ENCODE assay signal across 8 cellular contexts in genomic region chr17:79075861-79076406, GRCh38. TPM values are rescaled to one million over a fixed set of nuclear protein-coding genes. Genes with fewer than 3 reads are reported as not detected.
A peak's percentile ranks its signal among the peaks of the same experiment; 100 is the strongest.
DNase-seq lines count a peak whose midpoint lies in the region; ATAC-seq, FAIRE-seq and TF ChIP-seq lines count a peak whose summit lies in the region.

No MANE protein-coding gene starts in this region.

- ATAC-seq in activated CD8-positive, alpha-beta memory T cell treated with anti-CD3 and anti-CD28 coated beads, Interleukin-2, amount 10 ng/mL, durations not matched to agents 7 days and 5 days = no peak
- no peak for ATAC-seq in thoracic aorta (ENCODE audit: insufficient number of reproducible peaks, low FRiP score, low read depth)

- H3K4me1 ChIP-seq in thoracic aorta (ENCODE audit: control insufficient read depth in 1 of 2, low read depth in 2 of 2) = peaks cover 11 to 28% of the 10 kb centered on the region in 2 donors

- H3K9me3 Mint-ChIP-seq in activated CD8-positive, alpha-beta memory T cell treated with anti-CD3 and anti-CD28 coated beads, Interleukin-2, amount 10 ng/mL, durations not matched to agents 7 days and 5 days (ENCODE audit: low read depth) = no peaks in the 10 kb centered on the region
- no peaks in the 10 kb centered on the region for H3K9me3 Mint-ChIP-seq in activated naive CD4-positive, alpha-beta T cell treated with anti-CD3 and anti-CD28 coated beads, Interleukin-2, amount 50 U/mL, for 24 hours

- H3K27me3 Mint-ChIP-seq in activated CD8-positive, alpha-beta memory T cell treated with anti-CD3 and anti-CD28 coated beads, Interleukin-2, amount 10 ng/mL, durations not matched to agents 7 days and 5 days = no peaks in the 10 kb centered on the region
- H3K27me3 Mint-ChIP-seq in activated naive CD4-positive, alpha-beta T cell treated with anti-CD3 and anti-CD28 coated beads, Interleukin-2, amount 50 U/mL, for 24 hours = no peaks in the 10 kb centered on the region

- H3K4me3 ChIP-seq in kidney epithelial cell (ENCODE audit: low read depth, low read length) (peak overlapping the region; percentile 71), thoracic aorta (peak overlapping the region; percentile 93)

- H3K4me1 Mint-ChIP-seq in activated CD8-positive, alpha-beta memory T cell treated with anti-CD3 and anti-CD28 coated beads, Interleukin-2, amount 10 ng/mL, durations not matched to agents 7 days and 5 days = peaks cover 10% of the 10 kb centered on the region
- H3K4me1 Mint-ChIP-seq in activated naive CD4-positive, alpha-beta T cell treated with anti-CD3 and anti-CD28 coated beads, Interleukin-2, amount 50 U/mL, for 24 hours = peaks cover 17% of the 10 kb centered on the region

- H3K27ac ChIP-seq in thoracic aorta = peak overlapping the region; percentile 76 to 77

- no peak for FAIRE-seq in GM12891 (lab: Jason Lieb, UNC)

- peak overlapping the region; percentile 77 for H3K27ac Mint-ChIP-seq in activated CD8-positive, alpha-beta memory T cell treated with anti-CD3 and anti-CD28 coated beads, Interleukin-2, amount 10 ng/mL, durations not matched to agents 7 days and 5 days
- H3K27ac Mint-ChIP-seq in activated naive CD4-positive, alpha-beta T cell treated with anti-CD3 and anti-CD28 coated beads, Interleukin-2, amount 50 U/mL, for 24 hours = peak overlapping the region; percentile 93

- TF ChIP-seq POLR2A in GM12891 (IDR thresholded peaks at IDR 0.05; ENCODE audit: low read depth, low read length) = no peak

- H3K4me3 Mint-ChIP-seq in activated CD8-positive, alpha-beta memory T cell treated with anti-CD3 and anti-CD28 coated beads, Interleukin-2, amount 10 ng/mL, durations not matched to agents 7 days and 5 days = peak overlapping the region; percentile 83
- peak overlapping the region; percentile 92 for H3K4me3 Mint-ChIP-seq in activated naive CD4-positive, alpha-beta T cell treated with anti-CD3 and anti-CD28 coated beads, Interleukin-2, amount 50 U/mL, for 24 hours

- CTCF ChIA-PET in activated CD8-positive, alpha-beta memory T cell treated with anti-CD3 and anti-CD28 coated beads, Interleukin-2, amount 10 ng/mL, durations not matched to agents 7 days and 5 days (lab: Charles Lee) = interaction anchor here (1.1 to 3.4 kb wide), 4 partner anchors 12 to 316 kb away, joined by 3 to 30 read pairs (median 8); no protein-coding TSS in a partner anchor

- no peaks in the 10 kb centered on the region for H3K27me3 ChIP-seq in kidney epithelial cell (ENCODE audit: control insufficient read depth, insufficient read depth, low read length)
- no peaks in the 10 kb centered on the region for H3K27me3 ChIP-seq in thoracic aorta (replicated peaks; ENCODE audit: insufficient read depth)

- H3K36me3 Mint-ChIP-seq in activated CD8-positive, alpha-beta memory T cell treated with anti-CD3 and anti-CD28 coated beads, Interleukin-2, amount 10 ng/mL, durations not matched to agents 7 days and 5 days = peaks cover 5% of the 10 kb centered on the region
- peaks cover 5% of the 10 kb centered on the region for H3K36me3 Mint-ChIP-seq in activated naive CD4-positive, alpha-beta T cell treated with anti-CD3 and anti-CD28 coated beads, Interleukin-2, amount 50 U/mL, for 24 hours

- H3K36me3 ChIP-seq in kidney epithelial cell (ENCODE audit: control insufficient read depth, insufficient read depth, low read length) (no peaks in the 10 kb centered on the region), thoracic aorta (peaks cover 27% of the 10 kb centered on the region)

- H3K9me3 ChIP-seq in thoracic aorta = no peaks in the 10 kb centered on the region

- DNase-seq in activated CD8-positive, alpha-beta memory T cell treated with anti-CD3 and anti-CD28 coated beads, Interleukin-2, amount 10 ng/mL, durations not matched to agents 7 days and 5 days = no peak
- no peak for DNase-seq in activated CD8-positive, alpha-beta memory T cell treated with anti-CD3 and anti-CD28 coated beads, Interleukin-2, amount 50 U/mL, for 48 hours
- DNase-seq in kidney epithelial cell (ENCODE audit: low read depth) = no peak
- no peak for DNase-seq in thoracic aorta (ENCODE audit: low spot score)
- DNase-seq in NCI-H226 = no peak
- DNase-seq in NCI-H187 treated with DMSO at 0.1 percent for 48 hours (lab: John Stamatoyannopoulos, UW) = no peak
- DNase-seq in GM12891 (ENCODE audit: insufficient read length, low spot score) = no peak

- TF ChIP-seq CTCF in kidney epithelial cell (IDR thresholded peaks at IDR 0.05; ENCODE audit: insufficient read depth, low read length, poor library complexity, severe bottlenecking) = no peak
- no peak for TF ChIP-seq CTCF in thoracic aorta (IDR thresholded peaks at IDR 0.05)

TF ChIP-seq in GM12891, 5 proteins besides CTCF, POLR2A, EP300 and RAD21:
- TF ChIP-seq SPI1 (IDR thresholded peaks at IDR 0.05; ENCODE audit: low read depth, low read length) (no peak), POLR2AphosphoS5 (IDR thresholded peaks at IDR 0.05; ENCODE audit: low read depth, low read length) (no peak), POU2F2 (IDR thresholded peaks at IDR 0.05; ENCODE audit: low read depth, low read length) (no peak), TAF1 (IDR thresholded peaks at IDR 0.05; ENCODE audit: low read depth, low read length) (no peak), PAX5 (IDR thresholded peaks at IDR 0.05; ENCODE audit: insufficient read depth, low read length, severe bottlenecking) (no peak)

RNA-seq across cellular contexts. Expression of gene ENGASE, which starts 1.3 kb away (rescaled TPM):
- 10 to 100 TPM; 42.9 to 45.7 TPM for total RNA-seq in activated CD8-positive, alpha-beta memory T cell treated with anti-CD3 and anti-CD28 coated beads, Interleukin-2, amount 10 ng/mL, durations not matched to agents 7 days and 5 days
- total RNA-seq in kidney epithelial cell = 9.0 and 11.4 TPM in 2 replicates
- 10 to 100 TPM; 50.0 to 75.9 TPM for total RNA-seq in thoracic aorta
- 6.2 TPM for polyA plus RNA-seq in GM12891 (2012; ENCODE audit: low read depth, missing spikeins)

RNA-seq across cellular contexts. Expression of gene C1QTNF1, which starts 52.0 kb away (rescaled TPM):
- not detected for total RNA-seq in activated CD8-positive, alpha-beta memory T cell treated with anti-CD3 and anti-CD28 coated beads, Interleukin-2, amount 10 ng/mL, durations not matched to agents 7 days and 5 days
- total RNA-seq in kidney epithelial cell (4.6 and 6.1 TPM in 2 replicates), thoracic aorta (100 to 1,000 TPM; 445 to 518 TPM)
- 0.05 TPM for polyA plus RNA-seq in GM12891 (2012; ENCODE audit: low read depth, missing spikeins)

Comparison
In these comparisons a context has a peak if more than half of its experiments do, and no peak if none do; other contexts are left out.
1. RNA of gene C1QTNF1, which starts 52.0 kb away (total RNA-seq): 445 to 518 TPM in thoracic aorta; 4.6 to 6.1 TPM in kidney epithelial cell and not detected in activated CD8-positive, alpha-beta memory T cell treated with anti-CD3 and anti-CD28 coated beads, Interleukin-2, amount 10 ng/mL, durations not matched to agents 7 days and 5 days; every median in the first group is over 10 times any median in the second.